24 cellular contexts compared by ENCODE assay signal in the genomic region with DNA sequence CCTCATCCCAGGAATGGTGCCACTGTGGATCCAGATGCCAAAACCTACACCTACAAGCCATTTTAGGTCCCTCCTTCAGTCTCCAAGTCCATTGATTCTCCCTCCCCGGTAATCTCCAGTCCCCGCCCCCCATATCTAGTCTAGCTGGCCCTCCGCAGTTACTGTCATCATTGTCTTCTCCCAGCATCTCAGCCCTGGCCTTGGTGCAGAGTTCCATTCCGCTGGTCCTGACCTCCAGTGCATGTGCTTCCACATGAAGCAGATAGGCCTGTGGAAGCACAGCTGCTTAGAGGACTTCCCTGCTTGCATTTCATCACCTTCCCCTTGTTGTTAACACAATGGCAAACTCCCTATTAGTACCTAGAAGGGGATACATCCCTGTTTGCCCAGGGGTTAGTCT.
"Had no signal": no experiment of that assay in that cellular context is flagged by ENCODE, and none has a peak within 500 bp of the region (broad histone marks: within the 10 kb centered on the region; RNA-seq: fewer than 3 reads in every experiment).

No MANE protein-coding gene starts in this region.

- H3K36me3 Mint-ChIP-seq: memory B cell had no signal

- H3K4me1 Mint-ChIP-seq: memory B cell had no signal

- FAIRE-seq: colon, endothelial cell of umbilical vein, islet of Langerhans, keratinocyte had no signal

- H3K9me3 Mint-ChIP-seq: memory B cell had no signal

- H3K4me1 ChIP-seq: left lung had no signal

- H3K27me3 Mint-ChIP-seq: memory B cell had no signal

- H3K4me3 Mint-ChIP-seq: memory B cell had no signal

- H3K36me3 ChIP-seq: esophagus squamous epithelium, gastrocnemius medialis, heart right ventricle, left lung had no signal

- H3K27ac Mint-ChIP-seq: memory B cell had no signal

- H3K27ac ChIP-seq: coronary artery, dorsolateral prefrontal cortex, esophagus squamous epithelium, gastrocnemius medialis, heart right ventricle, left lung had no signal

- DNase-seq: dermis blood vessel endothelial cell; dorsolateral prefrontal cortex; effector CD8-positive, alpha-beta T cell; esophagus squamous epithelium; foreskin fibroblast; foreskin melanocyte; gastrocnemius medialis; glutamatergic neuron; head of caudate nucleus; heart right ventricle; hippocampal formation; left cardiac atrium; left lung; left ventricle myocardium superior; mammary epithelial cell; mesendoderm; midbrain had no signal

- ATAC-seq: gastrocnemius medialis, heart right ventricle, left cardiac atrium, left lung, left ventricle myocardium superior had no signal

- H3K27me3 ChIP-seq: esophagus squamous epithelium, gastrocnemius medialis, heart right ventricle, left lung had no signal

- H3K4me3 ChIP-seq: coronary artery, dorsolateral prefrontal cortex, esophagus squamous epithelium, gastrocnemius medialis, heart right ventricle, left lung, lung had no signal

- H3K9me3 ChIP-seq: esophagus squamous epithelium, gastrocnemius medialis, heart right ventricle, left lung had no signal
